In the genomic region with DNA sequence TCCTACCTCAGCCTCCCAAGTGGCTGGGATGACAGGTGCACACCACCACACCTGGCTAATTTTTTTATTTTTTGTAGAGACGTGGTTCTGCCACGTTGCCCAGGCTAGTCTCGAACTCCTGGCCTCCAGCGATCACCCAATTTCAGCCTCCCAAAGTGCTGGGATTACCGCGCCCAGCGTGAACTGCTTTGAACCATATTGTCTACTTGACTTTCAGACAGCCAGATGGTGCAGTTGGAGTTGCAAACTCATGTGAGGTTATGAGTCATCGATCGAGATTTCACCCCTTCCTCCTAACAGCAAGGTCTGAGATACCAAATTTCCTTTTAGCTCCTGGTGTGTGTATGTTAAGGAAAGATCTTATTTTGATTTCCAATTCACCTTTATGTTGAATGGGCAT, we compare ENCODE assay signal across 9 cellular contexts. TPM values are rescaled to one million over a fixed set of nuclear protein-coding genes. Genes with fewer than 3 reads are reported as not detected.
DNase-seq lines count a peak whose midpoint lies in the region; ATAC-seq and TF ChIP-seq lines count a peak whose summit lies in the region.
"Had no signal": no experiment of that assay in that cellular context is flagged by ENCODE, and none has a peak within 500 bp of the region (broad histone marks: within the 10 kb centered on the region; RNA-seq: fewer than 3 reads in every experiment).

No MANE protein-coding gene starts in this region.

- intact Hi-C loops in mucosa of descending colon (cut with DNase I, micrococcal nuclease): no loop called here

- H3K79me1 ChIP-seq in mesenchymal stem cell (replicated peaks; ENCODE audit: low read length, poor library complexity, severe bottlenecking): peaks cover 32% of the 10 kb centered on the region

- H2BK5ac ChIP-seq in mesenchymal stem cell (ENCODE audit: low read depth, low read length, poor library complexity, severe bottlenecking): no peak overlapping the region

- 91% methylated on average over 7 of the region's 9 CpGs for WGBS in mesenchymal stem cell

- H3K27me3 Mint-ChIP-seq in T-helper 2 cell treated with Interferon-gamma antibody and Interleukin-4, amounts not matched to agents 5 μg/mL and 100 μg/mL, for 36 hours (ENCODE audit: low read depth): peaks cover 7% of the 10 kb centered on the region

- no peaks in the 10 kb centered on the region for H3K9me3 ChIP-seq in mesenchymal stem cell (ENCODE audit: control insufficient read depth, low read length)
- H3K9me3 ChIP-seq in mucosa of descending colon: no peaks in the 10 kb centered on the region

- no peak for TF ChIP-seq CTCF in mucosa of descending colon (IDR thresholded peaks at IDR 0.05)

- peaks cover 35% of the 10 kb centered on the region for H3K4me1 ChIP-seq in mesenchymal stem cell (ENCODE audit: control insufficient read depth, insufficient read depth, low read depth, low read length)
- no peaks in the 10 kb centered on the region for H3K4me1 ChIP-seq in mucosa of descending colon (ENCODE audit: low read depth)

- DNase-seq in HS-5 (ENCODE audit: low read depth): peak; percentile 59
- DNase-seq in T-helper 2 cell treated with Interferon-gamma antibody and Interleukin-4, amounts not matched to agents 5 μg/mL and 100 μg/mL, for 36 hours (ENCODE audit: low spot score): peak; percentile 13
- peak; percentile 62 for DNase-seq in mesenchymal stem cell
- no peak for DNase-seq in mucosa of descending colon
- DNase-seq in pons (ENCODE audit: low spot score): no peak
- no peak for DNase-seq in hippocampal formation (lab: John Stamatoyannopoulos, UW)
- DNase-seq: activated T-cell treated with anti-CD3 and anti-CD28 coated beads, Interleukin-2, amount 50 U/mL, for 48 hours; left cardiac atrium; NCI-H2029 had no signal

- no peak overlapping the region for H4K8ac ChIP-seq in mesenchymal stem cell (ENCODE audit: low read length)

- H3K36me3 Mint-ChIP-seq in T-helper 2 cell treated with Interferon-gamma antibody and Interleukin-4, amounts not matched to agents 5 μg/mL and 100 μg/mL, for 36 hours (ENCODE audit: low read depth): no peaks in the 10 kb centered on the region

- H3K27ac ChIP-seq in mesenchymal stem cell (ENCODE audit: low read length, poor library complexity, severe bottlenecking): peak overlapping the region; percentile 31

- no peak overlapping the region for H3K23ac ChIP-seq in mesenchymal stem cell (ENCODE audit: low read length in 2 of 2)

- peak overlapping the region; percentile 12 for H3K9ac ChIP-seq in mesenchymal stem cell (ENCODE audit: low read length)

- no peak overlapping the region for H3K18ac ChIP-seq in mesenchymal stem cell (ENCODE audit: low read depth in 1 of 2, low read length in 2 of 2)

- no peak overlapping the region for H3K27ac Mint-ChIP-seq in T-helper 2 cell treated with Interferon-gamma antibody and Interleukin-4, amounts not matched to agents 5 μg/mL and 100 μg/mL, for 36 hours

- peaks cover 23% of the 10 kb centered on the region for H3K4me1 Mint-ChIP-seq in T-helper 2 cell treated with Interferon-gamma antibody and Interleukin-4, amounts not matched to agents 5 μg/mL and 100 μg/mL, for 36 hours (ENCODE audit: low read depth)

- no peak overlapping the region for H3K4me3 Mint-ChIP-seq in T-helper 2 cell treated with Interferon-gamma antibody and Interleukin-4, amounts not matched to agents 5 μg/mL and 100 μg/mL, for 36 hours

- H2AK5ac ChIP-seq in mesenchymal stem cell (ENCODE audit: low read length, severe bottlenecking): no peak overlapping the region

- H2BK120ac ChIP-seq in mesenchymal stem cell (ENCODE audit: low read depth, low read length): no peak overlapping the region

- H3K4me3 ChIP-seq in mesenchymal stem cell (ENCODE audit: insufficient read depth in 1 of 2, low read depth in 1 of 2, low read length in 2 of 2) (no peak overlapping the region), mucosa of descending colon (no peak overlapping the region)

- H4K91ac ChIP-seq in mesenchymal stem cell (ENCODE audit: low read length): peak overlapping the region; percentile 20

- H3K27me3 ChIP-seq in mesenchymal stem cell (ENCODE audit: control insufficient read depth in 1 of 2, insufficient read depth in 1 of 2, low read length in 2 of 2): no peaks in the 10 kb centered on the region

- H2BK12ac ChIP-seq in mesenchymal stem cell (ENCODE audit: low read length in 2 of 2): no peak overlapping the region

- no peak overlapping the region for H3K14ac ChIP-seq in mesenchymal stem cell (ENCODE audit: low read length in 2 of 2)

- H3K4me2 ChIP-seq in mesenchymal stem cell (ENCODE audit: low read length, poor library complexity, severe bottlenecking): no peak overlapping the region

- no peak for ATAC-seq in mucosa of descending colon
- ATAC-seq: left cardiac atrium had no signal

- H3K9me3 Mint-ChIP-seq in T-helper 2 cell treated with Interferon-gamma antibody and Interleukin-4, amounts not matched to agents 5 μg/mL and 100 μg/mL, for 36 hours: no peaks in the 10 kb centered on the region

- H2AFZ ChIP-seq in mesenchymal stem cell (ENCODE audit: low read depth, low read length): no peak overlapping the region

- no peak overlapping the region for H2BK15ac ChIP-seq in mesenchymal stem cell (ENCODE audit: low read depth, poor library complexity, severe bottlenecking)

- H3K36me3 ChIP-seq in mesenchymal stem cell (ENCODE audit: control insufficient read depth in 1 of 2, insufficient read depth in 2 of 2, low read depth in 1 of 2, low read length in 2 of 2) (peaks cover 3% of the 10 kb centered on the region in 2 experiments), mucosa of descending colon (ENCODE audit: low read depth) (no peaks in the 10 kb centered on the region)

- H3K4ac ChIP-seq in mesenchymal stem cell (ENCODE audit: low read depth in 1 of 2, low read length in 2 of 2): no peak overlapping the region

RNA-seq across cellular contexts. Expression of a gene that starts 2.7 kb away (rescaled TPM):
- 8.3 TPM for polyA plus RNA-seq in mesenchymal stem cell (2013, experiment 1 of 2)
- polyA plus RNA-seq in mesenchymal stem cell (2013, experiment 2 of 2): 7.9 TPM
- 10 to 100 TPM in 1 of 3 donors, 1 to 10 TPM in 2; 5.7 to 17.2 (median 6.2) TPM for total RNA-seq in mucosa of descending colon

RNA-seq across cellular contexts. Expression of a gene that starts 12.3 kb away (rescaled TPM):
- not detected for polyA plus RNA-seq in mesenchymal stem cell (2013, experiment 1 of 2)
- not detected for polyA plus RNA-seq in mesenchymal stem cell (2013, experiment 2 of 2)
- not detected for total RNA-seq in mucosa of descending colon

RNA-seq across cellular contexts. Expression of a gene that starts 24.6 kb away (rescaled TPM):
- 0.26 TPM for polyA plus RNA-seq in mesenchymal stem cell (2013, experiment 1 of 2)
- polyA plus RNA-seq in mesenchymal stem cell (2013, experiment 2 of 2): 0.25 TPM
- total RNA-seq in mucosa of descending colon: under 1 TPM in 2 of 3 donors, not detected in 1; 0.34 to 0.51 TPM

RNA-seq across cellular contexts. Expression of a gene that starts 38.4 kb away (rescaled TPM):
- polyA plus RNA-seq in mesenchymal stem cell (2013, experiment 1 of 2): 128 TPM
- polyA plus RNA-seq in mesenchymal stem cell (2013, experiment 2 of 2): 128 TPM
- total RNA-seq in mucosa of descending colon: 100 to 1,000 TPM in 1 of 3 donors, 10 to 100 TPM in 2; 62.3 to 103 (median 77.7) TPM

RNA-seq across cellular contexts. Expression of a gene that starts 53.2 kb away (rescaled TPM):
- polyA plus RNA-seq in mesenchymal stem cell (2013, experiment 1 of 2): 69.3 TPM
- 64.2 TPM for polyA plus RNA-seq in mesenchymal stem cell (2013, experiment 2 of 2)
- 10 to 100 TPM; 42.7 to 53.3 (median 52.1) TPM for total RNA-seq in mucosa of descending colon

Comparison
In these comparisons a context has a peak if more than half of its experiments do, and no peak if none do; other contexts are left out.
1. DNase-seq: peak in HS-5 (single experiment), T-helper 2 cell treated with Interferon-gamma antibody and Interleukin-4, amounts not matched to agents 5 μg/mL and 100 μg/mL, for 36 hours (single experiment) and mesenchymal stem cell (single experiment); none in mucosa of descending colon (0 of 3), pons (single experiment) and hippocampal formation (0 of 2).